In the genomic region with DNA sequence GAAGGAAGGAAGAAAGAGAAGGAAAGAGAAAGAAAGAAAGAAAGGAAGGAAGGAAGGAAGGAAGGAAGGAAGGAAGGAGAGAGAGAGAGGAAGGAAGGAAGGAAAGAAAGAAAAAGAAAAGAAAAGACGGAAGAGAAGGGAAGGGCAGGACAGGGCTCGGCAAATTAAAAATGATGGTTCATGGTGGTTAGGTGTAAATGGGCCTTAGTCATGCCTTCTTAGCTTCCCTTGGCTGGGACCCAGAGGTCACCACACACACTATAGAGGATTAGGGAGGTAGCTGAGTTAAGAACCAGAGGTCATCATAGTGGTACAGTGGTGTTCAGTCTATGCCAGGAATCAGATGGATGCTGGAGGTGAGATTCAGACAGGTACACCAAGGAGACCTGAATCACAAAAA, we compare ENCODE assay signal across 1 cellular context.
TF ChIP-seq lines count a peak whose summit lies in the region.

No MANE protein-coding gene starts in this region.

TF ChIP-seq in K562, 482 proteins besides CTCF, POLR2A, EP300 and RAD21 (continues in another document):
- TF ChIP-seq TRIM24 (IDR thresholded peaks at IDR 0.05) (peak; percentile 68 to 72), MAFF (IDR thresholded peaks at IDR 0.05; ENCODE audit: low read length) (peak; percentile 73), DPF2 (IDR thresholded peaks at IDR 0.05) (peak; percentile 87), ESRRA (IDR thresholded peaks at IDR 0.05; ENCODE audit: borderline replicate concordance, low read depth) (peak; percentile 72), RFX1 (IDR thresholded peaks at IDR 0.05) (no peak), CCAR2 (IDR thresholded peaks at IDR 0.05; ENCODE audit: low read depth, low read length) (no peak), TCF3 (CRISPR knock-in tag; IDR thresholded peaks at IDR 0.05) (0 out of 2 replicates have a peak, but pooled peaks have one; percentile 33), C11orf30 (IDR thresholded peaks at IDR 0.05; ENCODE audit: low read depth) (peak; percentile 91), HDAC1 (IDR thresholded peaks at IDR 0.05) (peak in 1 of 2 experiments; percentile 59; a peak in 2 of 4 replicates), SMARCA4 (IDR thresholded peaks at IDR 0.05) (peak; percentile 57; the same call in 1 of the 2 replicates), NFIC (IDR thresholded peaks at IDR 0.05) (peak; percentile 89), ZNF217 (CRISPR knock-in tag; IDR thresholded peaks at IDR 0.05) (no peak), CC2D1A (IDR thresholded peaks at IDR 0.05) (0 out of 2 replicates have a peak, but pooled peaks have one; percentile 25), SMARCE1 (IDR thresholded peaks at IDR 0.05) (0 out of 2 replicates have a peak, but pooled peaks have one; percentile 43), NR2C2 (CRISPR knock-in tag; IDR thresholded peaks at IDR 0.05) (no peak), NR2C2 (tag; IDR thresholded peaks at IDR 0.05) (peak; percentile 56), ETV6 (IDR thresholded peaks at IDR 0.05; ENCODE audit: borderline replicate concordance in 1 of 2, low read depth in 2 of 2, low read length in 1 of 2) (peak in 1 of 2 experiments; percentile 33; a peak in 1 of 4 replicates), ETV6 (CRISPR knock-in tag; IDR thresholded peaks at IDR 0.05; ENCODE audit: borderline replicate concordance) (no peak), ARID1B (IDR thresholded peaks at IDR 0.05) (peak; percentile 67), CTBP1 (IDR thresholded peaks at IDR 0.05; ENCODE audit: borderline replicate concordance) (peak; percentile 54; the same call in 1 of the 2 replicates), EHMT2 (IDR thresholded peaks at IDR 0.05) (peak; percentile 71; the same call in 1 of the 2 replicates), JUND (IDR thresholded peaks at IDR 0.05; ENCODE audit: borderline replicate concordance, low read depth, low read length) (0 out of 2 replicates have a peak, but pooled peaks have one; percentile 14), JUND (tag; IDR thresholded peaks at IDR 0.05; ENCODE audit: borderline replicate concordance, low read depth, low read length) (no peak), NFE2 (IDR thresholded peaks at IDR 0.05; ENCODE audit: low read depth) (peak; percentile 90), ETV1 (tag; conservative IDR thresholded peaks at IDR 0.05; ENCODE audit: low read depth) (0 out of 2 replicates have a peak, but pooled peaks have one; percentile 13), ZEB2 (IDR thresholded peaks at IDR 0.05) (peak; percentile 68; the same call in 1 of the 2 replicates), TEAD4 (IDR thresholded peaks at IDR 0.05; ENCODE audit: low read length) (0 out of 2 replicates have a peak, but pooled peaks have one; percentile 25), TEAD4 (CRISPR knock-in tag; IDR thresholded peaks at IDR 0.05; ENCODE audit: borderline replicate concordance) (no peak), CHD4 (IDR thresholded peaks at IDR 0.05; ENCODE audit: insufficient read depth, insufficient replicate concordance, low read depth, low read length, poor library complexity, severe bottlenecking) (no peak), ZNF316 (IDR thresholded peaks at IDR 0.05) (peak; percentile 91), MTA1 (IDR thresholded peaks at IDR 0.05; ENCODE audit: borderline replicate concordance) (peak; percentile 82), MECOM (CRISPR knock-in tag; IDR thresholded peaks at IDR 0.05) (no peak), ZNF507 (tag; conservative IDR thresholded peaks at IDR 0.05) (no peak), NR3C1 (CRISPR knock-in tag; IDR thresholded peaks at IDR 0.05) (no peak), BACH1 (tag; IDR thresholded peaks at IDR 0.05) (peak; percentile 72; the same call in 1 of the 2 replicates), MAFK (IDR thresholded peaks at IDR 0.05; ENCODE audit: low read length) (peak; percentile 73; the same call in 1 of the 2 replicates)
- TF ChIP-seq, protein P1, sequence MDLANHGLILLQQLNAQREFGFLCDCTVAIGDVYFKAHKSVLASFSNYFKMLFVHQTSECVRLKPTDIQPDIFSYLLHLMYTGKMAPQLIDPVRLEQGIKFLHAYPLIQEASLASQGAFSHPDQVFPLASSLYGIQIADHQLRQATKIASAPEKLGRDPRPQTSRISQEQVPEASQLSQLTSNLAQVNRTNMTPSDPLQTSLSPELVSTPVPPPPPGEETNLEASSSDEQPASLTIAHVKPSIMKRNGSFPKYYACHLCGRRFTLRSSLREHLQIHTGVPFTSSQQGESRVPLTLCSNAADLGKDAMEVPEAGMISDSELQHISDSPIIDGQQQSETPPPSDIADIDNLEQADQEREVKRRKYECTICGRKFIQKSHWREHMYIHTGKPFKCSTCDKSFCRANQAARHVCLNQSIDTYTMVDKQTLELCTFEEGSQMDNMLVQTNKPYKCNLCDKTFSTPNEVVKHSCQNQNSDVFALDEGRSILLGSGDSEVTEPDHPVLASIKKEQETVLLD (IDR thresholded peaks at IDR 0.05): peak; percentile 55; the same call in 1 of the 2 replicates
- TF ChIP-seq, protein P2, sequence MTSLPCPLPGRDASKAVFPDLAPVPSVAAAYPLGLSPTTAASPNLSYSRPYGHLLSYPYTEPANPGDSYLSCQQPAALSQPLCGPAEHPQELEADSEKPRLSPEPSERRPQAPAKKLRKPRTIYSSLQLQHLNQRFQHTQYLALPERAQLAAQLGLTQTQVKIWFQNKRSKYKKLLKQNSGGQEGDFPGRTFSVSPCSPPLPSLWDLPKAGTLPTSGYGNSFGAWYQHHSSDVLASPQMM (CRISPR knock-in tag; IDR thresholded peaks at IDR 0.05): no peak
- TF ChIP-seq, protein P3, sequence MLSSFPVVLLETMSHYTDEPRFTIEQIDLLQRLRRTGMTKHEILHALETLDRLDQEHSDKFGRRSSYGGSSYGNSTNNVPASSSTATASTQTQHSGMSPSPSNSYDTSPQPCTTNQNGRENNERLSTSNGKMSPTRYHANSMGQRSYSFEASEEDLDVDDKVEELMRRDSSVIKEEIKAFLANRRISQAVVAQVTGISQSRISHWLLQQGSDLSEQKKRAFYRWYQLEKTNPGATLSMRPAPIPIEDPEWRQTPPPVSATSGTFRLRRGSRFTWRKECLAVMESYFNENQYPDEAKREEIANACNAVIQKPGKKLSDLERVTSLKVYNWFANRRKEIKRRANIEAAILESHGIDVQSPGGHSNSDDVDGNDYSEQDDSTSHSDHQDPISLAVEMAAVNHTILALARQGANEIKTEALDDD (IDR thresholded peaks at IDR 0.05): peak; percentile 62
- TF ChIP-seq, protein P4, sequence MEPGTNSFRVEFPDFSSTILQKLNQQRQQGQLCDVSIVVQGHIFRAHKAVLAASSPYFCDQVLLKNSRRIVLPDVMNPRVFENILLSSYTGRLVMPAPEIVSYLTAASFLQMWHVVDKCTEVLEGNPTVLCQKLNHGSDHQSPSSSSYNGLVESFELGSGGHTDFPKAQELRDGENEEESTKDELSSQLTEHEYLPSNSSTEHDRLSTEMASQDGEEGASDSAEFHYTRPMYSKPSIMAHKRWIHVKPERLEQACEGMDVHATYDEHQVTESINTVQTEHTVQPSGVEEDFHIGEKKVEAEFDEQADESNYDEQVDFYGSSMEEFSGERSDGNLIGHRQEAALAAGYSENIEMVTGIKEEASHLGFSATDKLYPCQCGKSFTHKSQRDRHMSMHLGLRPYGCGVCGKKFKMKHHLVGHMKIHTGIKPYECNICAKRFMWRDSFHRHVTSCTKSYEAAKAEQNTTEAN (CRISPR knock-in tag; IDR thresholded peaks at IDR 0.05): no peak
- TF ChIP-seq, protein P5, sequence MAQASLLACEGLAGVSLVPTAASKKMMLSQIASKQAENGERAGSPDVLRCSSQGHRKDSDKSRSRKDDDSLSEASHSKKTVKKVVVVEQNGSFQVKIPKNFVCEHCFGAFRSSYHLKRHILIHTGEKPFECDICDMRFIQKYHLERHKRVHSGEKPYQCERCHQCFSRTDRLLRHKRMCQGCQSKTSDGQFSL (CRISPR knock-in tag; IDR thresholded peaks at IDR 0.05): no peak
- TF ChIP-seq, protein P5 (tag; IDR thresholded peaks at IDR 0.05): no peak
- TF ChIP-seq, protein P6, sequence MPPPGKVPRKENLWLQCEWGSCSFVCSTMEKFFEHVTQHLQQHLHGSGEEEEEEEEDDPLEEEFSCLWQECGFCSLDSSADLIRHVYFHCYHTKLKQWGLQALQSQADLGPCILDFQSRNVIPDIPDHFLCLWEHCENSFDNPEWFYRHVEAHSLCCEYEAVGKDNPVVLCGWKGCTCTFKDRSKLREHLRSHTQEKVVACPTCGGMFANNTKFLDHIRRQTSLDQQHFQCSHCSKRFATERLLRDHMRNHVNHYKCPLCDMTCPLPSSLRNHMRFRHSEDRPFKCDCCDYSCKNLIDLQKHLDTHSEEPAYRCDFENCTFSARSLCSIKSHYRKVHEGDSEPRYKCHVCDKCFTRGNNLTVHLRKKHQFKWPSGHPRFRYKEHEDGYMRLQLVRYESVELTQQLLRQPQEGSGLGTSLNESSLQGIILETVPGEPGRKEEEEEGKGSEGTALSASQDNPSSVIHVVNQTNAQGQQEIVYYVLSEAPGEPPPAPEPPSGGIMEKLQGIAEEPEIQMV (tag; conservative IDR thresholded peaks at IDR 0.05; ENCODE audit: low read depth): 0 out of 2 replicates have a peak, but pooled peaks have one; percentile 30
- TF ChIP-seq, protein P7, sequence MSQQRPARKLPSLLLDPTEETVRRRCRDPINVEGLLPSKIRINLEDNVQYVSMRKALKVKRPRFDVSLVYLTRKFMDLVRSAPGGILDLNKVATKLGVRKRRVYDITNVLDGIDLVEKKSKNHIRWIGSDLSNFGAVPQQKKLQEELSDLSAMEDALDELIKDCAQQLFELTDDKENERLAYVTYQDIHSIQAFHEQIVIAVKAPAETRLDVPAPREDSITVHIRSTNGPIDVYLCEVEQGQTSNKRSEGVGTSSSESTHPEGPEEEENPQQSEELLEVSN (IDR thresholded peaks at IDR 0.05; ENCODE audit: borderline replicate concordance in 1 of 2, extremely low read depth in 1 of 2, insufficient read depth in 1 of 2, insufficient read length in 1 of 2, low read depth in 1 of 2, low read length in 1 of 2, poor library complexity in 1 of 2, severe bottlenecking in 1 of 2): no peak
- TF ChIP-seq, protein P8, sequence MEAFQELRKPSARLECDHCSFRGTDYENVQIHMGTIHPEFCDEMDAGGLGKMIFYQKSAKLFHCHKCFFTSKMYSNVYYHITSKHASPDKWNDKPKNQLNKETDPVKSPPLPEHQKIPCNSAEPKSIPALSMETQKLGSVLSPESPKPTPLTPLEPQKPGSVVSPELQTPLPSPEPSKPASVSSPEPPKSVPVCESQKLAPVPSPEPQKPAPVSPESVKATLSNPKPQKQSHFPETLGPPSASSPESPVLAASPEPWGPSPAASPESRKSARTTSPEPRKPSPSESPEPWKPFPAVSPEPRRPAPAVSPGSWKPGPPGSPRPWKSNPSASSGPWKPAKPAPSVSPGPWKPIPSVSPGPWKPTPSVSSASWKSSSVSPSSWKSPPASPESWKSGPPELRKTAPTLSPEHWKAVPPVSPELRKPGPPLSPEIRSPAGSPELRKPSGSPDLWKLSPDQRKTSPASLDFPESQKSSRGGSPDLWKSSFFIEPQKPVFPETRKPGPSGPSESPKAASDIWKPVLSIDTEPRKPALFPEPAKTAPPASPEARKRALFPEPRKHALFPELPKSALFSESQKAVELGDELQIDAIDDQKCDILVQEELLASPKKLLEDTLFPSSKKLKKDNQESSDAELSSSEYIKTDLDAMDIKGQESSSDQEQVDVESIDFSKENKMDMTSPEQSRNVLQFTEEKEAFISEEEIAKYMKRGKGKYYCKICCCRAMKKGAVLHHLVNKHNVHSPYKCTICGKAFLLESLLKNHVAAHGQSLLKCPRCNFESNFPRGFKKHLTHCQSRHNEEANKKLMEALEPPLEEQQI (IDR thresholded peaks at IDR 0.05): no peak
- TF ChIP-seq, protein P9, sequence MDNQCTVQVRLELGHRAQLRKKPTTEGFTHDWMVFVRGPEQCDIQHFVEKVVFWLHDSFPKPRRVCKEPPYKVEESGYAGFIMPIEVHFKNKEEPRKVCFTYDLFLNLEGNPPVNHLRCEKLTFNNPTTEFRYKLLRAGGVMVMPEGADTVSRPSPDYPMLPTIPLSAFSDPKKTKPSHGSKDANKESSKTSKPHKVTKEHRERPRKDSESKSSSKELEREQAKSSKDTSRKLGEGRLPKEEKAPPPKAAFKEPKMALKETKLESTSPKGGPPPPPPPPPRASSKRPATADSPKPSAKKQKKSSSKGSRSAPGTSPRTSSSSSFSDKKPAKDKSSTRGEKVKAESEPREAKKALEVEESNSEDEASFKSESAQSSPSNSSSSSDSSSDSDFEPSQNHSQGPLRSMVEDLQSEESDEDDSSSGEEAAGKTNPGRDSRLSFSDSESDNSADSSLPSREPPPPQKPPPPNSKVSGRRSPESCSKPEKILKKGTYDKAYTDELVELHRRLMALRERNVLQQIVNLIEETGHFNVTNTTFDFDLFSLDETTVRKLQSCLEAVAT (IDR thresholded peaks at IDR 0.05): 0 out of 4 replicates have a peak, but pooled peaks of 1 of the 2 experiments have one; percentile 27
- TF ChIP-seq, protein P10, sequence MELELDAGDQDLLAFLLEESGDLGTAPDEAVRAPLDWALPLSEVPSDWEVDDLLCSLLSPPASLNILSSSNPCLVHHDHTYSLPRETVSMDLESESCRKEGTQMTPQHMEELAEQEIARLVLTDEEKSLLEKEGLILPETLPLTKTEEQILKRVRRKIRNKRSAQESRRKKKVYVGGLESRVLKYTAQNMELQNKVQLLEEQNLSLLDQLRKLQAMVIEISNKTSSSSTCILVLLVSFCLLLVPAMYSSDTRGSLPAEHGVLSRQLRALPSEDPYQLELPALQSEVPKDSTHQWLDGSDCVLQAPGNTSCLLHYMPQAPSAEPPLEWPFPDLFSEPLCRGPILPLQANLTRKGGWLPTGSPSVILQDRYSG (tag; conservative IDR thresholded peaks at IDR 0.05; ENCODE audit: low read depth): no peak
- TF ChIP-seq, protein P11, sequence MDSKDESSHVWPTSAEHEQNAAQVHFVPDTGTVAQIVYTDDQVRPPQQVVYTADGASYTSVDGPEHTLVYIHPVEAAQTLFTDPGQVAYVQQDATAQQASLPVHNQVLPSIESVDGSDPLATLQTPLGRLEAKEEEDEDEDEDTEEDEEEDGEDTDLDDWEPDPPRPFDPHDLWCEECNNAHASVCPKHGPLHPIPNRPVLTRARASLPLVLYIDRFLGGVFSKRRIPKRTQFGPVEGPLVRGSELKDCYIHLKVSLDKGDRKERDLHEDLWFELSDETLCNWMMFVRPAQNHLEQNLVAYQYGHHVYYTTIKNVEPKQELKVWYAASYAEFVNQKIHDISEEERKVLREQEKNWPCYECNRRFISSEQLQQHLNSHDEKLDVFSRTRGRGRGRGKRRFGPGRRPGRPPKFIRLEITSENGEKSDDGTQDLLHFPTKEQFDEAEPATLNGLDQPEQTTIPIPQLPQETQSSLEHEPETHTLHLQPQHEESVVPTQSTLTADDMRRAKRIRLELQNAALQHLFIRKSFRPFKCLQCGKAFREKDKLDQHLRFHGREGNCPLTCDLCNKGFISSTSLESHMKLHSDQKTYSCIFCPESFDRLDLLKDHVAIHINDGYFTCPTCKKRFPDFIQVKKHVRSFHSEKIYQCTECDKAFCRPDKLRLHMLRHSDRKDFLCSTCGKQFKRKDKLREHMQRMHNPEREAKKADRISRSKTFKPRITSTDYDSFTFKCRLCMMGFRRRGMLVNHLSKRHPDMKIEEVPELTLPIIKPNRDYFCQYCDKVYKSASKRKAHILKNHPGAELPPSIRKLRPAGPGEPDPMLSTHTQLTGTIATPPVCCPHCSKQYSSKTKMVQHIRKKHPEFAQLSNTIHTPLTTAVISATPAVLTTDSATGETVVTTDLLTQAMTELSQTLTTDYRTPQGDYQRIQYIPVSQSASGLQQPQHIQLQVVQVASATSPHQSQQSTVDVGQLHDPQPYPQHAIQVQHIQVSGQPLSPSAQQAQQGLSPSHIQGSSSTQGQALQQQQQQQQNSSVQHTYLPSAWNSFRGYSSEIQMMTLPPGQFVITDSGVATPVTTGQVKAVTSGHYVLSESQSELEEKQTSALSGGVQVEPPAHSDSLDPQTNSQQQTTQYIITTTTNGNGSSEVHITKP (IDR thresholded peaks at IDR 0.05; ENCODE audit: partially characterized antibody): no peak
